22 cellular contexts compared by ENCODE assay signal in the genomic region with DNA sequence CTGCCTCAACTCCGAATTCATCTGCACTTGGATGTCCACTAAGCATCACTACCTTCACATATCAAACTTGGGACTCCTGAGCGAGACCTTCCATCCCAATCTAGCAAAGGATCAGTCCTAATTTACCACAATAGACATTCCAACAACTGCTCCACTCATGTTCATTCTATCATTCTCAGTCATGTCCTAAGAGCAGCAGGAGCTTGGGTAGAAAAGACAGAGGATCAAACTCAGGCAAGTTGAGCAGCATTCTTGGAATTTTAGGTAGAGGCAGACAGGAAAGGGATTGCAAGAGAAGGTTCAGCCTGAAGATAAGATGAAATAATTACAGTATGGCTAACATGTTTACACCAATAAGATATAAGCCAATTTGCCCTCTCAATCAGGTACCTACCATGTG. TPM values are rescaled to one million over a fixed set of nuclear protein-coding genes. Genes with fewer than 3 reads are reported as not detected.
DNase-seq lines count a peak whose midpoint lies in the region; ATAC-seq, FAIRE-seq and TF ChIP-seq lines count a peak whose summit lies in the region.
"Had no signal": no experiment of that assay in that cellular context is flagged by ENCODE, and none has a peak within 500 bp of the region (broad histone marks: within the 10 kb centered on the region; RNA-seq: fewer than 3 reads in every experiment).

No MANE protein-coding gene starts in this region.

- no peaks in the 10 kb centered on the region for H3K79me1 ChIP-seq in mesendoderm (ENCODE audit: low read length)

- no peak overlapping the region for H2AK5ac ChIP-seq in mesendoderm (ENCODE audit: low read length)

- H3K18ac ChIP-seq in mesendoderm (ENCODE audit: low read length): no peak overlapping the region

- H3K27ac ChIP-seq in PC-9: peak overlapping the region; percentile 15
- no peak overlapping the region for H3K27ac ChIP-seq in mesendoderm (ENCODE audit: low read depth, low read length)

- H3K27me3 ChIP-seq in PC-9 (ENCODE audit: insufficient read depth, low read depth) (no peaks in the 10 kb centered on the region), mesendoderm (ENCODE audit: insufficient read depth, low read length, poor library complexity) (no peaks in the 10 kb centered on the region)
- H3K27me3 ChIP-seq: BE2C had no signal

- CTCF ChIA-PET in PC-9 (lab: Charles Lee): interaction anchor here (0.5 kb wide), 1 partner anchor 114 kb away, joined by 8 read pairs; a partner anchor contains a TSS

- peaks cover 12% of the 10 kb centered on the region for H3F3A ChIP-seq in PC-9 (ENCODE audit: insufficient read depth, low read depth)

- no peaks in the 10 kb centered on the region for H4K20me1 ChIP-seq in PC-9 (ENCODE audit: insufficient read depth)

- H3K23ac ChIP-seq in mesendoderm (ENCODE audit: low read length): no peak overlapping the region

- no peak overlapping the region for H2BK5ac ChIP-seq in mesendoderm (ENCODE audit: low read length)

- H3K9me3 ChIP-seq in PC-9 (ENCODE audit: insufficient read depth, low read depth): no peaks in the 10 kb centered on the region
- H3K9me3 ChIP-seq: BE2C had no signal

- H3K9me2 ChIP-seq in PC-9 (ENCODE audit: insufficient read depth): no peaks in the 10 kb centered on the region

- H3K9ac ChIP-seq in mesendoderm (ENCODE audit: low read length): no peak overlapping the region

- H3K4ac ChIP-seq in mesendoderm (ENCODE audit: low read depth, low read length): no peak overlapping the region

- H3K4me2 ChIP-seq in PC-9 (no peak overlapping the region), mesendoderm (ENCODE audit: low read length) (no peak overlapping the region)
- H3K4me2 ChIP-seq: GM23338 had no signal

- no peak for TF ChIP-seq CTCF in PC-9 (conservative IDR thresholded peaks at IDR 0.05)

- H2AFZ ChIP-seq in PC-9: no peak overlapping the region
- H2AFZ ChIP-seq: GM23338 had no signal

- BruUV-seq in PC-9 (replicated peaks; lab: Mats Ljungman, UMichigan): no TSS peak

- POLR2A ChIA-PET in PC-9 (lab: Charles Lee; ENCODE audit: unreplicated experiment): no interaction called here

- H3K79me2 ChIP-seq in PC-9 (ENCODE audit: low read depth) (peaks cover 27% of the 10 kb centered on the region), mesendoderm (ENCODE audit: control insufficient read depth, insufficient read depth, low read length) (no peaks in the 10 kb centered on the region)

- H2BK15ac ChIP-seq in mesendoderm (replicated peaks; ENCODE audit: low read depth): no peak overlapping the region

- ATAC-seq in GM21529 (IDR thresholded peaks at IDR 0.05; ENCODE audit: unreplicated experiment): no peak
- ATAC-seq: GM23338, HepG2 had no signal

- H2BK120ac ChIP-seq in mesendoderm (ENCODE audit: low read depth, low read length): no peak overlapping the region

- H3K4me3 ChIP-seq in PC-9 (no peak overlapping the region), mesendoderm (ENCODE audit: low read length) (no peak overlapping the region)
- H3K4me3 ChIP-seq: GM23338 had no signal

- DNase-seq in GM18507 (ENCODE audit: extremely low spot score, insufficient read length, low read depth) (no peak), PC-9 (peak in 1 of 2 experiments; percentile 63), mesendoderm (peak; percentile 47)
- no peak for DNase-seq in stimulated activated CD4-positive, alpha-beta T cell treated with anti-CD3 and anti-CD28 coated beads, Interleukin-15, amount 100 ng/mL, for 24 hours
- DNase-seq in activated CD4-positive, alpha-beta T cell treated with anti-CD3 and anti-CD28 coated beads, Interleukin-2, amount 50 U/mL, for 4 hours: no peak
- DNase-seq: ACHN; BE2C; C1 segment of cervical spinal cord; CD4-positive, CD25-positive, alpha-beta regulatory T cell; CD8-positive, alpha-beta memory T cell; COR-L47; DMS 273 treated with DMSO at 0.1 percent for 48 hours; DMS53; DND-41; EL; HCEC 1CT had no signal

- no peak overlapping the region for H4K5ac ChIP-seq in mesendoderm (ENCODE audit: low read length)

- H3K36me3 ChIP-seq in PC-9 (ENCODE audit: low read depth) (0 out of 2 replicates have a peak, but pooled peaks cover 7% of the 10 kb centered on the region), mesendoderm (ENCODE audit: control insufficient read depth, insufficient read depth, low read length) (no peaks in the 10 kb centered on the region)
- H3K36me3 ChIP-seq: BE2C had no signal

- no peak overlapping the region for H3K56ac ChIP-seq in mesendoderm (ENCODE audit: low read length)

- intact Hi-C loops in PC-9 (cut with micrococcal nuclease; ENCODE audit: unreplicated experiment): loop anchor here (5.0 to 10.0 kb wide), 3 partner anchors 112 to 395 kb away; a partner anchor contains a TSS

- peak; percentile 51 for FAIRE-seq in GM18507 (lab: Jason Lieb, UNC)
- FAIRE-seq: A204.1, G401.6, GM12891, HepG2 had no signal

- H3K4me1 ChIP-seq in PC-9 (replicated peaks; ENCODE audit: insufficient read depth) (peaks cover 47% of the 10 kb centered on the region), mesendoderm (ENCODE audit: control insufficient read depth, low read depth, low read length) (no peaks in the 10 kb centered on the region)

- WGBS in mesendoderm (ENCODE audit: extremely low coverage, insufficient coverage, low lambda C conversion rate): no CpG with 5 or more reads among the region's 2 CpGs

- H4K8ac ChIP-seq in mesendoderm (ENCODE audit: low read depth, low read length): no peak overlapping the region

RNA-seq across cellular contexts. Expression of a gene that starts 51.7 kb away (rescaled TPM):
- total RNA-seq in PC-9 (2021): 24.9 and 31.1 TPM in 2 replicates
- 13.9 TPM for polyA plus RNA-seq in mesendoderm (2013, experiment 1 of 2)
- polyA plus RNA-seq in mesendoderm (2013, experiment 2 of 2): 14.5 TPM
